Comparison of ENCODE assay signal across 9 cellular contexts in the genomic region with DNA sequence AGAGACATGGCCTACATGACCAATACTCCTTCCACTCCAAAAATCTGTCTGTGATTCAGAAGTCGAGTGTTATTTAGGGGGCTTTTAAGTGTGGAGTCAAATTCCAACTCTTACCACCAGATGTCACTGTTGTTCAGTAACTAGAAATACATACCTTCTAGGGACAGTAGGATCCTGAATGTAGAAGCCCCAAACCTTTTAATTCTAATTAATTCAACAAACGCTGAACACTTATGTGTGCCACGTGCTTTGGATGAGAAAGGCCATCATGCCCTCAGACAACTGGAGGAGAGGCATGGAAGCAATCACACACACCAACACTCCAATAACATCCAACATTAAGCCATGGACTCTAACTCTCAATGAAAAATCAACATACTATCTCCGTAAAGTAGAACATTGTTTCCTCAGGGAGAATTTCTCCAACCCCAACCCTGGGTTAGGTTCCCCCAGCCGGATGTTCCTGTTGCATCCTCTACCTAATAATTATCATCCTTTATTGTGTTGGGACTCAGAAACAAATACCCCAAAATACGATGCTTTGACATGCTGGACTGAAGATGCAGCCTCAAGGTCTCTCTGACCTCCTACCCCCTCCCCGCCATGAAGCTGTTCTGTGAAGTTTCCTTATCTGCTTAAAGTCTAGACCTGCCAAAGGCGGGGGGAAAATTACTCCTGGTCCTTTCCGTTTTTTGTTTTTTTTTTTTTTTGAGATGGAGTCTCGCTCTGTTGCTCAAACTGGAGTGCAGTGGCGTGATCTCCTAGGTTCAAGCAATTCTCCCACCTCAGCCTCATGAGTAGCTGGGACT. TPM values are rescaled to one million over a fixed set of nuclear protein-coding genes. Genes with fewer than 3 reads are reported as not detected.
DNase-seq lines count a peak whose midpoint lies in the region; ATAC-seq, FAIRE-seq and TF ChIP-seq lines count a peak whose summit lies in the region.
"Had no signal": no experiment of that assay in that cellular context is flagged by ENCODE, and none has a peak within 500 bp of the region (broad histone marks: within the 10 kb centered on the region; RNA-seq: fewer than 3 reads in every experiment).

No MANE protein-coding gene starts in this region.

- no peaks in the 10 kb centered on the region for H3K79me2 ChIP-seq in K562 (ENCODE audit: control insufficient read depth, insufficient read depth, low read length)

- H3K9me1 ChIP-seq in K562 (ENCODE audit: control insufficient read depth, insufficient read depth, low read length) = no peaks in the 10 kb centered on the region

- no peaks in the 10 kb centered on the region for H3K9me3 Mint-ChIP-seq in immature natural killer cell
- H3K9me3 Mint-ChIP-seq in stimulated activated effector memory CD8-positive, alpha-beta T cell treated with anti-CD3 and anti-CD28 coated beads, Interleukin-12 subunit alpha, Interleukin-12 subunit beta, amount 100 ng/mL, for 72 hours = no peaks in the 10 kb centered on the region
- H3K9me3 Mint-ChIP-seq in activated T-helper 1 cell treated with anti-CD3 and anti-CD28 coated beads, Interleukin-12 subunit alpha, Interleukin-12 subunit beta, Interleukin-2, Interleukin-4 antibody, amounts not matched to agents 30 ng/mL and 10 ng/mL and 1 ng/mL, durations not matched to agents 14 hours and 24 hours and 36 hours = no peaks in the 10 kb centered on the region

- intact Hi-C loops in K562 (cut with micrococcal nuclease) = loop anchor here (1.0 to 2.0 kb wide), 4 partner anchors 38 to 100 kb away; no protein-coding TSS in a partner anchor
- intact Hi-C loops in activated T-helper 1 cell treated with anti-CD3 and anti-CD28 coated beads, Interleukin-12 subunit alpha, Interleukin-12 subunit beta, Interleukin-2, Interleukin-4 antibody, amounts not matched to agents 30 ng/mL and 10 ng/mL and 1 ng/mL, durations not matched to agents 14 hours and 24 hours and 36 hours (cut with micrococcal nuclease) = loop anchor here (1.0 to 2.0 kb wide), 4 partner anchors 23 to 100 kb away; partner anchors contain the start of gene HIGD1A

- no peak overlapping the region for H2AFZ ChIP-seq in K562 (ENCODE audit: low read depth, low read length)

- CTCF ChIA-PET in AG04449 (lab: Yijun Ruan, JAX) (interaction anchor here (0.6 to 4.6 kb wide), 14 partner anchors 11 to 200 kb away, joined by 3 to 51 read pairs (median 6); no protein-coding TSS in a partner anchor), K562 (lab: Yijun Ruan, JAX; ENCODE audit: low intra/inter-chr PET ratio) (interaction anchor here (0.6 to 3.6 kb wide), 12 partner anchors 26 to 181 kb away, joined by 3 to 61 read pairs (median 4); no protein-coding TSS in a partner anchor)

- H3K27ac ChIP-seq in K562 (ENCODE audit: extremely low read depth, low read depth, low read length) = no peak overlapping the region

- no peak for DNase-seq in AG04449 (ENCODE audit: low read depth, low spot score)
- DNase-seq in GDM1 (lab: John Stamatoyannopoulos, UW) = peak; percentile 61
- DNase-seq in NCI-H774 (lab: John Stamatoyannopoulos, UW) = peak; percentile 10
- DNase-seq in K562 (ENCODE audit: extremely low read depth in 1 of 4, low spot score in 3 of 4) = peak; percentile 61 to 81 (median 70)
- DNase-seq in immature natural killer cell = peak; percentile 51 to 58 (median 53)
- peak in 1 of 2 donors; percentile 35 for DNase-seq in stimulated activated effector memory CD8-positive, alpha-beta T cell treated with anti-CD3 and anti-CD28 coated beads, Interleukin-12 subunit alpha, Interleukin-12 subunit beta, amount 100 ng/mL, for 72 hours (ENCODE audit: low spot score in 2 of 2)
- DNase-seq in activated T-helper 1 cell treated with anti-CD3 and anti-CD28 coated beads, Interleukin-12 subunit alpha, Interleukin-12 subunit beta, Interleukin-2, Interleukin-4 antibody, amounts not matched to agents 30 ng/mL and 10 ng/mL and 1 ng/mL, durations not matched to agents 14 hours and 24 hours and 36 hours (ENCODE audit: low spot score) = no peak

- peaks cover 4 to 6% of the 10 kb centered on the region in 2 experiments; a peak in 2 of 5 replicates for H3K4me1 ChIP-seq in K562 (replicated peaks in 1 of 2; ENCODE audit: control insufficient read depth in 2 of 2, insufficient read depth in 2 of 2, low read length in 2 of 2)

- peaks cover 3% of the 10 kb centered on the region; the same call in 1 of the 2 replicates for H4K20me1 ChIP-seq in K562 (replicated peaks; ENCODE audit: control insufficient read depth, insufficient read depth, low read length)

- TF ChIP-seq CTCF in AG04449 (IDR thresholded peaks at IDR 0.05; ENCODE audit: insufficient read depth, low read length, missing control alignments) (peak; percentile 45), K562 (IDR thresholded peaks at IDR 0.05 in 2 of 3, conservative IDR thresholded peaks at IDR 0.05 in 1 of 3; ENCODE audit: insufficient read depth in 2 of 3, low read depth in 1 of 3, low read length in 3 of 3) (peak; percentile 77 to 92 (median 77); a peak in 5 of 6 replicates)

- H3K27ac Mint-ChIP-seq in immature natural killer cell = peak overlapping the region in 2 of 6 donors; percentile 12 to 25
- H3K27ac Mint-ChIP-seq in stimulated activated effector memory CD8-positive, alpha-beta T cell treated with anti-CD3 and anti-CD28 coated beads, Interleukin-12 subunit alpha, Interleukin-12 subunit beta, amount 100 ng/mL, for 72 hours = peak overlapping the region; percentile 14
- H3K27ac Mint-ChIP-seq in activated T-helper 1 cell treated with anti-CD3 and anti-CD28 coated beads, Interleukin-12 subunit alpha, Interleukin-12 subunit beta, Interleukin-2, Interleukin-4 antibody, amounts not matched to agents 30 ng/mL and 10 ng/mL and 1 ng/mL, durations not matched to agents 14 hours and 24 hours and 36 hours = no peak overlapping the region

- no peak overlapping the region for H3K4me3 Mint-ChIP-seq in immature natural killer cell
- no peak overlapping the region for H3K4me3 Mint-ChIP-seq in stimulated activated effector memory CD8-positive, alpha-beta T cell treated with anti-CD3 and anti-CD28 coated beads, Interleukin-12 subunit alpha, Interleukin-12 subunit beta, amount 100 ng/mL, for 72 hours
- H3K4me3 Mint-ChIP-seq in activated T-helper 1 cell treated with anti-CD3 and anti-CD28 coated beads, Interleukin-12 subunit alpha, Interleukin-12 subunit beta, Interleukin-2, Interleukin-4 antibody, amounts not matched to agents 30 ng/mL and 10 ng/mL and 1 ng/mL, durations not matched to agents 14 hours and 24 hours and 36 hours = no peak overlapping the region

- WGBS in K562 (ENCODE audit: insufficient coverage, low coverage, missing lambda C conversion rate) = 32% methylated on average over 9 of the region's 11 CpGs

- H3K27me3 ChIP-seq in K562 (ENCODE audit: control insufficient read depth in 2 of 2, insufficient read depth in 2 of 2, low read length in 2 of 2) = no peaks in the 10 kb centered on the region

- POLR2A ChIA-PET in AG04449 (lab: Yijun Ruan, JAX) (no interaction called here), K562 (lab: Yijun Ruan, JAX) (interaction anchor here (0.6 kb wide), 1 partner anchor 36 kb away, joined by 4 read pairs; no protein-coding TSS in a partner anchor)

- no peak overlapping the region for H3K9ac ChIP-seq in K562 (ENCODE audit: insufficient read depth in 1 of 2, low read depth in 2 of 2, low read length in 2 of 2)

- H3K36me3 Mint-ChIP-seq in immature natural killer cell = peaks cover 0 to 7% (median 6%) of the 10 kb centered on the region in 3 donors
- peaks cover 39% of the 10 kb centered on the region for H3K36me3 Mint-ChIP-seq in stimulated activated effector memory CD8-positive, alpha-beta T cell treated with anti-CD3 and anti-CD28 coated beads, Interleukin-12 subunit alpha, Interleukin-12 subunit beta, amount 100 ng/mL, for 72 hours
- H3K36me3 Mint-ChIP-seq in activated T-helper 1 cell treated with anti-CD3 and anti-CD28 coated beads, Interleukin-12 subunit alpha, Interleukin-12 subunit beta, Interleukin-2, Interleukin-4 antibody, amounts not matched to agents 30 ng/mL and 10 ng/mL and 1 ng/mL, durations not matched to agents 14 hours and 24 hours and 36 hours (ENCODE audit: low read depth) = peaks cover 14% of the 10 kb centered on the region

- ATAC-seq in HG03439 (IDR thresholded peaks at IDR 0.05; ENCODE audit: unreplicated experiment) (peak; percentile 74), K562 (peak; percentile 95)
- ATAC-seq in stimulated activated effector memory CD8-positive, alpha-beta T cell treated with anti-CD3 and anti-CD28 coated beads, Interleukin-12 subunit alpha, Interleukin-12 subunit beta, amount 100 ng/mL, for 72 hours = peak; percentile 86

- no peak for TF ChIP-seq POLR2A in K562 (conservative IDR thresholded peaks at IDR 0.05)

- H3K4me2 ChIP-seq in K562 (ENCODE audit: insufficient read depth, low read length) = no peak overlapping the region

- H3K27me3 Mint-ChIP-seq in immature natural killer cell (ENCODE audit: low read depth in 3 of 3) = no peaks in the 10 kb centered on the region
- no peaks in the 10 kb centered on the region for H3K27me3 Mint-ChIP-seq in activated T-helper 1 cell treated with anti-CD3 and anti-CD28 coated beads, Interleukin-12 subunit alpha, Interleukin-12 subunit beta, Interleukin-2, Interleukin-4 antibody, amounts not matched to agents 30 ng/mL and 10 ng/mL and 1 ng/mL, durations not matched to agents 14 hours and 24 hours and 36 hours (ENCODE audit: insufficient read depth)

- BruUV-seq in K562 (replicated peaks; lab: Mats Ljungman, UMichigan) = no TSS peak

- peak; percentile 86 for FAIRE-seq in K562 (lab: Jason Lieb, UNC)

- in situ Hi-C loops in K562 (cut with MboI) = loop anchor here (5.0 kb wide), 2 partner anchors 46 to 96 kb away; partner anchors contain the start of gene CYP8B1

- peaks cover 0 to 2% of the 10 kb centered on the region in 2 donors for H3K4me1 Mint-ChIP-seq in immature natural killer cell
- no peaks in the 10 kb centered on the region for H3K4me1 Mint-ChIP-seq in stimulated activated effector memory CD8-positive, alpha-beta T cell treated with anti-CD3 and anti-CD28 coated beads, Interleukin-12 subunit alpha, Interleukin-12 subunit beta, amount 100 ng/mL, for 72 hours
- H3K4me1 Mint-ChIP-seq in activated T-helper 1 cell treated with anti-CD3 and anti-CD28 coated beads, Interleukin-12 subunit alpha, Interleukin-12 subunit beta, Interleukin-2, Interleukin-4 antibody, amounts not matched to agents 30 ng/mL and 10 ng/mL and 1 ng/mL, durations not matched to agents 14 hours and 24 hours and 36 hours (ENCODE audit: low read depth) = peaks cover 6% of the 10 kb centered on the region

- no peaks in the 10 kb centered on the region for H3K9me3 ChIP-seq in K562 (replicated peaks; ENCODE audit: control insufficient read depth, insufficient read depth, low read depth, low read length)

- H3K36me3 ChIP-seq in K562 (ENCODE audit: control insufficient read depth, insufficient read depth, low read length) = peaks cover 53% of the 10 kb centered on the region

- peak; percentile 91 to 93 for TF ChIP-seq RAD21 in K562 (CRISPR knock-in tag; conservative IDR thresholded peaks at IDR 0.05 in 1 of 2, IDR thresholded peaks at IDR 0.05 in 1 of 2)

- H3K4me3 ChIP-seq in AG04449 (ENCODE audit: low read depth, low read length) (no peak overlapping the region), K562 (no peak overlapping the region)

- TF ChIP-seq EP300 in K562 (IDR thresholded peaks at IDR 0.05; ENCODE audit: low read length) = no peak

RNA-seq across cellular contexts. Expression of gene CCDC13, which starts 8.0 kb away (rescaled TPM):
- total RNA-seq in K562 (2011; cell fraction: chromatin; rRNA removed; ENCODE audit: low replicate concordance) = 0.51 and 1.0 TPM in 2 replicates
- 0.53 TPM in 1 of 2 replicates, not detected in the other for total RNA-seq in K562 (2011; cell fraction: nucleolus; rRNA removed)
- 0.69 TPM in 1 of 2 replicates, not detected in the other for total RNA-seq in K562 (2011; cell fraction: nucleoplasm; rRNA removed)
- 0.53 and 0.68 TPM in 2 replicates for total RNA-seq in K562 (2014; rRNA removed)
- 0.67 TPM in 1 of 2 replicates, not detected in the other for total RNA-seq in K562 (2014; rRNA removed; fragmentation: Illumina TruSeq; extraction: Trizol)
- 0.26 and 0.54 TPM in 2 replicates for total RNA-seq in K562 (2015; rRNA removed; fragmentation: Illumina TruSeq; extraction: Trizol)
- total RNA-seq in K562 (2021) = 0.24 and 0.49 TPM in 2 replicates
- 0.22 TPM in 1 of 2 replicates, not detected in the other for polyA plus RNA-seq in K562 (2011; rRNA removed)
- polyA plus RNA-seq in K562 (2011; cell fraction: cytosol; rRNA removed) = 0.06 and 0.09 TPM in 2 replicates
- 0.47 and 0.63 TPM in 2 replicates for polyA plus RNA-seq in K562 (2011; cell fraction: nucleus; rRNA removed)
- 0.30 and 0.46 TPM in 2 replicates for polyA plus RNA-seq in K562 (2012)
- polyA plus RNA-seq in K562 (2014; fragmentation: Illumina TruSeq; extraction: Trizol) = 0.28 and 0.29 TPM in 2 replicates
- polyA plus RNA-seq in K562 (2014; fragmentation: Nextera tagmentation; extraction: Ambion mirVana) = under 1 TPM; 0.20 to 0.70 TPM
- polyA plus RNA-seq in K562 (2014; rRNA removed) = 0.48 and 0.89 TPM in 2 replicates
- not detected in 2 replicates for polyA minus RNA-seq in K562 (2011; rRNA and poly(A)+ RNA removed)
- polyA minus RNA-seq in K562 (2011; cell fraction: cytosol; rRNA and poly(A)+ RNA removed) = not detected in 2 replicates
- polyA minus RNA-seq in K562 (2011; cell fraction: nucleus; rRNA and poly(A)+ RNA removed) = not detected in 2 replicates
- 1 to 10 TPM in 1 of 3 donors, under 1 TPM in 1, not detected in 1; 0.61 to 1.1 TPM for polyA plus RNA-seq in immature natural killer cell
- 0.32 TPM in 1 of 2 replicates, not detected in the other for total RNA-seq in activated T-helper 1 cell treated with anti-CD3 and anti-CD28 coated beads, Interleukin-12 subunit alpha, Interleukin-12 subunit beta, Interleukin-2, Interleukin-4 antibody, amounts not matched to agents 30 ng/mL and 10 ng/mL and 1 ng/mL, durations not matched to agents 14 hours and 24 hours and 36 hours
- total RNA-seq: skeletal muscle tissue had no signal

RNA-seq across cellular contexts. Expression of gene HIGD1A, which starts 23.2 kb away (rescaled TPM):
- 16.0 and 47.0 TPM in 2 replicates for total RNA-seq in K562 (2011; cell fraction: chromatin; rRNA removed; ENCODE audit: low replicate concordance)
- 14.0 and 19.1 TPM in 2 replicates for total RNA-seq in K562 (2011; cell fraction: nucleolus; rRNA removed)
- total RNA-seq in K562 (2011; cell fraction: nucleoplasm; rRNA removed) = 44.3 and 95.3 TPM in 2 replicates
- total RNA-seq in K562 (2014; rRNA removed) = 136 and 165 TPM in 2 replicates
- total RNA-seq in K562 (2014; rRNA removed; fragmentation: Illumina TruSeq; extraction: Trizol) = 333 and 382 TPM in 2 replicates
- 257 and 291 TPM in 2 replicates for total RNA-seq in K562 (2015; rRNA removed; fragmentation: Illumina TruSeq; extraction: Trizol)
- 183 and 189 TPM in 2 replicates for total RNA-seq in K562 (2021)
- 218 and 362 TPM in 2 replicates for polyA plus RNA-seq in K562 (2011; rRNA removed)
- 45.6 and 124 TPM in 2 replicates for polyA plus RNA-seq in K562 (2011; cell fraction: cytosol; rRNA removed)
- 25.3 and 53.9 TPM in 2 replicates for polyA plus RNA-seq in K562 (2011; cell fraction: nucleus; rRNA removed)
- polyA plus RNA-seq in K562 (2012) = 198 and 327 TPM in 2 replicates
- 369 and 398 TPM in 2 replicates for polyA plus RNA-seq in K562 (2014; fragmentation: Illumina TruSeq; extraction: Trizol)
- polyA plus RNA-seq in K562 (2014; fragmentation: Nextera tagmentation; extraction: Ambion mirVana) = 1,000 to 10,000 TPM; 1,116 to 1,185 TPM
- polyA plus RNA-seq in K562 (2014; rRNA removed) = 331 and 362 TPM in 2 replicates
- 172 and 181 TPM in 2 replicates for polyA minus RNA-seq in K562 (2011; rRNA and poly(A)+ RNA removed)
- polyA minus RNA-seq in K562 (2011; cell fraction: cytosol; rRNA and poly(A)+ RNA removed) = 59.9 and 87.1 TPM in 2 replicates
- 14.8 and 26.3 TPM in 2 replicates for polyA minus RNA-seq in K562 (2011; cell fraction: nucleus; rRNA and poly(A)+ RNA removed)
- 100 to 1,000 TPM; 111 to 204 (median 159) TPM for polyA plus RNA-seq in immature natural killer cell
- total RNA-seq in activated T-helper 1 cell treated with anti-CD3 and anti-CD28 coated beads, Interleukin-12 subunit alpha, Interleukin-12 subunit beta, Interleukin-2, Interleukin-4 antibody, amounts not matched to agents 30 ng/mL and 10 ng/mL and 1 ng/mL, durations not matched to agents 14 hours and 24 hours and 36 hours = 90.1 and 97.5 TPM in 2 replicates

RNA-seq across cellular contexts. Expression of gene ACKR2, which starts 28.1 kb away (rescaled TPM):
- 2.1 and 2.5 TPM in 2 replicates for total RNA-seq in K562 (2011; cell fraction: chromatin; rRNA removed; ENCODE audit: low replicate concordance)
- total RNA-seq in K562 (2011; cell fraction: nucleolus; rRNA removed) = 1.7 and 2.2 TPM in 2 replicates
- total RNA-seq in K562 (2011; cell fraction: nucleoplasm; rRNA removed) = 1.5 and 3.8 TPM in 2 replicates
- total RNA-seq in K562 (2014; rRNA removed) (0.08 and 0.32 TPM in 2 replicates), K562 (2014; rRNA removed; fragmentation: Illumina TruSeq; extraction: Trizol) (0.29 TPM in 2 replicates), K562 (2015; rRNA removed; fragmentation: Illumina TruSeq; extraction: Trizol) (0.15 TPM in 1 of 2 replicates, not detected in the other), K562 (2021) (0.69 and 0.85 TPM in 2 replicates)
- polyA plus RNA-seq in K562 (2011; rRNA removed) (0.57 and 0.74 TPM in 2 replicates), K562 (2014; fragmentation: Illumina TruSeq; extraction: Trizol) (0.15 and 0.39 TPM in 2 replicates), K562 (2014; fragmentation: Nextera tagmentation; extraction: Ambion mirVana) (under 1 TPM; 0.03 to 0.21 TPM), K562 (2014; rRNA removed) (0.07 and 0.11 TPM in 2 replicates), immature natural killer cell (under 1 TPM in 1 of 3 donors, not detected in 2; 0.18 TPM)
- polyA plus RNA-seq in K562 (2011; cell fraction: cytosol; rRNA removed) = 0.25 and 0.41 TPM in 2 replicates
- 0.72 and 0.75 TPM in 2 replicates for polyA plus RNA-seq in K562 (2011; cell fraction: nucleus; rRNA removed)
- 0.29 and 0.62 TPM in 2 replicates for polyA plus RNA-seq in K562 (2012)
- 0.84 and 1.3 TPM in 2 replicates for polyA minus RNA-seq in K562 (2011; rRNA and poly(A)+ RNA removed)
- 0.57 TPM in 1 of 2 replicates, not detected in the other for polyA minus RNA-seq in K562 (2011; cell fraction: cytosol; rRNA and poly(A)+ RNA removed)
- polyA minus RNA-seq in K562 (2011; cell fraction: nucleus; rRNA and poly(A)+ RNA removed) = 0.40 and 1.1 TPM in 2 replicates
- total RNA-seq in activated T-helper 1 cell treated with anti-CD3 and anti-CD28 coated beads, Interleukin-12 subunit alpha, Interleukin-12 subunit beta, Interleukin-2, Interleukin-4 antibody, amounts not matched to agents 30 ng/mL and 10 ng/mL and 1 ng/mL, durations not matched to agents 14 hours and 24 hours and 36 hours = 0.66 and 0.88 TPM in 2 replicates

Comparison
In these comparisons a context has a peak if more than half of its experiments do, and no peak if none do; other contexts are left out.
1. DNase-seq: peak in GDM1 (single experiment), NCI-H774 (single experiment), K562 (4 of 4) and immature natural killer cell (3 of 3); none in AG04449 (single experiment) and activated T-helper 1 cell treated with anti-CD3 and anti-CD28 coated beads, Interleukin-12 subunit alpha, Interleukin-12 subunit beta, Interleukin-2, Interleukin-4 antibody, amounts not matched to agents 30 ng/mL and 10 ng/mL and 1 ng/mL, durations not matched to agents 14 hours and 24 hours and 36 hours (single experiment).
2. Peak in every context shown above with its lines, with median percentiles within 50 percentile points of each other: ATAC-seq.